Comparison of ENCODE assay signal across 15 cellular contexts in genomic region chr2:106140091-106140490, GRCh38. TPM values are rescaled to one million over a fixed set of nuclear protein-coding genes. Genes with fewer than 3 reads are reported as not detected.
DNase-seq lines count a peak whose midpoint lies in the region; ATAC-seq and TF ChIP-seq lines count a peak whose summit lies in the region.
"Had no signal": no experiment of that assay in that cellular context is flagged by ENCODE, and none has a peak within 500 bp of the region (broad histone marks: within the 10 kb centered on the region; RNA-seq: fewer than 3 reads in every experiment).

No MANE protein-coding gene starts in this region.

- CTCF ChIA-PET in activated CD4-positive, alpha-beta T cell treated with anti-CD3 and anti-CD28 coated beads, Interleukin-2, amount 10 ng/mL, durations not matched to agents 7 days and 5 days (lab: Charles Lee): interaction anchor here (1.2 to 1.4 kb wide), 5 partner anchors 10 to 49 kb away, joined by 3 to 4 read pairs (median 3); no protein-coding TSS in a partner anchor
- CTCF ChIA-PET in Caco-2 (lab: Charles Lee): no interaction called here

- peaks cover 14% of the 10 kb centered on the region; the same call in 1 of the 2 replicates for H3K4me1 ChIP-seq in GM23338 (ENCODE audit: insufficient read depth)
- no peaks in the 10 kb centered on the region for H3K4me1 ChIP-seq in Caco-2
- H3K4me1 ChIP-seq: A549 had no signal

- H3K4me3 Mint-ChIP-seq in activated CD4-positive, alpha-beta T cell treated with anti-CD3 and anti-CD28 coated beads, Interleukin-2, amount 10 ng/mL, durations not matched to agents 7 days and 5 days: no peak overlapping the region
- no peak overlapping the region for H3K4me3 Mint-ChIP-seq in GM23338
- no peak overlapping the region for H3K4me3 Mint-ChIP-seq in central memory CD8-positive, alpha-beta T cell
- H3K4me3 Mint-ChIP-seq in stimulated activated effector memory CD8-positive, alpha-beta T cell treated with anti-CD3 and anti-CD28 coated beads, Interleukin-12 subunit alpha, Interleukin-12 subunit beta, amount 100 ng/mL, for 72 hours: peak overlapping the region; percentile 64
- H3K4me3 Mint-ChIP-seq in Caco-2 (ENCODE audit: unreplicated experiment): no peak overlapping the region

- peaks cover 66% of the 10 kb centered on the region for H3K4me1 Mint-ChIP-seq in activated CD4-positive, alpha-beta T cell treated with anti-CD3 and anti-CD28 coated beads, Interleukin-2, amount 10 ng/mL, durations not matched to agents 7 days and 5 days
- H3K4me1 Mint-ChIP-seq in GM23338 (peaks cover 31% of the 10 kb centered on the region), Caco-2 (ENCODE audit: low read depth, unreplicated experiment) (peaks cover 9% of the 10 kb centered on the region)
- H3K4me1 Mint-ChIP-seq in central memory CD8-positive, alpha-beta T cell: peaks cover 63% of the 10 kb centered on the region
- H3K4me1 Mint-ChIP-seq in stimulated activated effector memory CD8-positive, alpha-beta T cell treated with anti-CD3 and anti-CD28 coated beads, Interleukin-12 subunit alpha, Interleukin-12 subunit beta, amount 100 ng/mL, for 72 hours: peaks cover 64% of the 10 kb centered on the region

- H3K27ac Mint-ChIP-seq in activated CD4-positive, alpha-beta T cell treated with anti-CD3 and anti-CD28 coated beads, Interleukin-2, amount 10 ng/mL, durations not matched to agents 7 days and 5 days: peak overlapping the region; percentile 89
- H3K27ac Mint-ChIP-seq in GM23338 (no peak overlapping the region; the same call in 1 of the 2 replicates), Caco-2 (ENCODE audit: unreplicated experiment) (no peak overlapping the region)
- H3K27ac Mint-ChIP-seq in central memory CD8-positive, alpha-beta T cell (ENCODE audit: low read depth): peak overlapping the region; percentile 94
- H3K27ac Mint-ChIP-seq in stimulated activated effector memory CD8-positive, alpha-beta T cell treated with anti-CD3 and anti-CD28 coated beads, Interleukin-12 subunit alpha, Interleukin-12 subunit beta, amount 100 ng/mL, for 72 hours: peak overlapping the region; percentile 48

- no peak overlapping the region for H3K4me3 ChIP-seq in GM23338
- H3K4me3 ChIP-seq in Caco-2 (ENCODE audit: low read depth, low read length): no peak overlapping the region
- H3K4me3 ChIP-seq: A549, lung had no signal

- peaks cover 65% of the 10 kb centered on the region for H3K79me2 ChIP-seq in GM23338 (replicated peaks; ENCODE audit: insufficient read depth)

- BruUV-seq in Caco-2 (replicated peaks; lab: Mats Ljungman, UMichigan): no TSS peak

- DNase-seq in activated CD4-positive, alpha-beta T cell treated with anti-CD3 and anti-CD28 coated beads, Interleukin-2, amount 10 ng/mL, durations not matched to agents 7 days and 5 days: no peak
- no peak for DNase-seq in activated CD4-positive, alpha-beta T cell treated with anti-CD3 and anti-CD28 coated beads for 4 hours
- no peak for DNase-seq in GM23338 (ENCODE audit: low spot score)
- no peak for DNase-seq in central memory CD8-positive, alpha-beta T cell (ENCODE audit: low spot score in 2 of 2)
- DNase-seq in stimulated activated effector memory CD8-positive, alpha-beta T cell treated with anti-CD3 and anti-CD28 coated beads, Interleukin-12 subunit alpha, Interleukin-12 subunit beta, amount 100 ng/mL, for 72 hours (ENCODE audit: low spot score in 2 of 2): no peak
- no peak for DNase-seq in RKO (ENCODE audit: low spot score)
- DNase-seq in DMS79 (lab: John Stamatoyannopoulos, UW): no peak
- no peak for DNase-seq in Caco-2
- DNase-seq: C1 segment of cervical spinal cord; islet precursor cell; NCI-H1417 treated with DMSO at 0.1 percent for 48 hours; NCI-H526; stimulated activated naive CD4-positive, alpha-beta T cell treated with Interleukin-2 at 50 U/mL for 16 hours had no signal

- TF ChIP-seq CTCF in GM23338 (conservative IDR thresholded peaks at IDR 0.05; ENCODE audit: low read depth in 2 of 2) (no peak), Caco-2 (IDR thresholded peaks at IDR 0.05; ENCODE audit: insufficient read depth in 1 of 2, low read depth in 1 of 2, low read length in 1 of 2, severe bottlenecking in 1 of 2, unreplicated experiment in 1 of 2) (no peak)

- H3K27ac ChIP-seq in GM23338 (ENCODE audit: low read depth): no peak overlapping the region
- H3K27ac ChIP-seq: A549 had no signal

- H3K36me3 ChIP-seq in GM23338 (ENCODE audit: insufficient read depth) (peaks cover 9% of the 10 kb centered on the region; the same call in 1 of the 2 replicates), Caco-2 (ENCODE audit: control insufficient read depth, insufficient read depth, low read length) (peaks cover 4% of the 10 kb centered on the region)

- no peaks in the 10 kb centered on the region for H3K9me2 ChIP-seq in GM23338 (ENCODE audit: insufficient read depth)

- POLR2A ChIA-PET in activated CD4-positive, alpha-beta T cell treated with anti-CD3 and anti-CD28 coated beads, Interleukin-2, amount 10 ng/mL, durations not matched to agents 7 days and 5 days (lab: Charles Lee): no interaction called here
- POLR2A ChIA-PET in Caco-2 (lab: Charles Lee): no interaction called here

- no peak overlapping the region for H3K4me2 ChIP-seq in GM23338
- H3K4me2 ChIP-seq: A549 had no signal

- no peaks in the 10 kb centered on the region for H3F3A ChIP-seq in GM23338 (replicated peaks; ENCODE audit: low read depth)

- peaks cover 14% of the 10 kb centered on the region; the same call in 1 of the 2 replicates for H4K20me1 ChIP-seq in GM23338 (replicated peaks; ENCODE audit: insufficient read depth)

- no peaks in the 10 kb centered on the region for H3K9me3 Mint-ChIP-seq in activated CD4-positive, alpha-beta T cell treated with anti-CD3 and anti-CD28 coated beads, Interleukin-2, amount 10 ng/mL, durations not matched to agents 7 days and 5 days
- H3K9me3 Mint-ChIP-seq in GM23338: peaks cover 4% of the 10 kb centered on the region; the same call in 1 of the 3 replicates
- no peaks in the 10 kb centered on the region for H3K9me3 Mint-ChIP-seq in central memory CD8-positive, alpha-beta T cell
- no peaks in the 10 kb centered on the region for H3K9me3 Mint-ChIP-seq in stimulated activated effector memory CD8-positive, alpha-beta T cell treated with anti-CD3 and anti-CD28 coated beads, Interleukin-12 subunit alpha, Interleukin-12 subunit beta, amount 100 ng/mL, for 72 hours
- H3K9me3 Mint-ChIP-seq in Caco-2 (ENCODE audit: unreplicated experiment): no peaks in the 10 kb centered on the region

- intact Hi-C loops in Caco-2 (cut with micrococcal nuclease; ENCODE audit: unreplicated experiment): no loop called here

- peak; percentile 59; the same call in 2 of the 3 replicates for ATAC-seq in GM23338
- ATAC-seq in central memory CD8-positive, alpha-beta T cell (replicated peaks; ENCODE audit: extremely low read depth, poor library complexity, severe bottlenecking): no peak
- ATAC-seq in stimulated activated effector memory CD8-positive, alpha-beta T cell treated with anti-CD3 and anti-CD28 coated beads, Interleukin-12 subunit alpha, Interleukin-12 subunit beta, amount 100 ng/mL, for 72 hours: no peak
- ATAC-seq: A549 had no signal

- no peak overlapping the region for H2AFZ ChIP-seq in GM23338

- H3K9me3 ChIP-seq in Caco-2: no peaks in the 10 kb centered on the region
- H3K9me3 ChIP-seq: A549 had no signal

- no peaks in the 10 kb centered on the region for H3K27me3 Mint-ChIP-seq in activated CD4-positive, alpha-beta T cell treated with anti-CD3 and anti-CD28 coated beads, Interleukin-2, amount 10 ng/mL, durations not matched to agents 7 days and 5 days
- H3K27me3 Mint-ChIP-seq in GM23338 (ENCODE audit: insufficient read depth, low read depth, poor library complexity): peaks cover 3% of the 10 kb centered on the region
- H3K27me3 Mint-ChIP-seq in central memory CD8-positive, alpha-beta T cell: no peaks in the 10 kb centered on the region
- no peaks in the 10 kb centered on the region for H3K27me3 Mint-ChIP-seq in Caco-2 (ENCODE audit: insufficient read depth, unreplicated experiment)

- H3K27me3 ChIP-seq in GM23338 (ENCODE audit: insufficient read depth) (no peaks in the 10 kb centered on the region), Caco-2 (replicated peaks; ENCODE audit: control insufficient read depth, insufficient read depth, low read length) (no peaks in the 10 kb centered on the region)

- H3K36me3 Mint-ChIP-seq in activated CD4-positive, alpha-beta T cell treated with anti-CD3 and anti-CD28 coated beads, Interleukin-2, amount 10 ng/mL, durations not matched to agents 7 days and 5 days (ENCODE audit: low read depth): peaks cover 61% of the 10 kb centered on the region
- H3K36me3 Mint-ChIP-seq in GM23338 (ENCODE audit: low read depth) (peaks cover 45% of the 10 kb centered on the region), Caco-2 (ENCODE audit: insufficient read depth, unreplicated experiment) (peaks cover 31% of the 10 kb centered on the region)
- H3K36me3 Mint-ChIP-seq in central memory CD8-positive, alpha-beta T cell (ENCODE audit: insufficient read depth): peaks cover 29% of the 10 kb centered on the region
- H3K36me3 Mint-ChIP-seq in stimulated activated effector memory CD8-positive, alpha-beta T cell treated with anti-CD3 and anti-CD28 coated beads, Interleukin-12 subunit alpha, Interleukin-12 subunit beta, amount 100 ng/mL, for 72 hours: peaks cover 58% of the 10 kb centered on the region

RNA-seq across cellular contexts. Expression of gene UXS1, which starts 54.0 kb away (rescaled TPM):
- 10 to 100 TPM; 77.6 to 85.0 TPM for total RNA-seq in activated CD4-positive, alpha-beta T cell treated with anti-CD3 and anti-CD28 coated beads, Interleukin-2, amount 10 ng/mL, durations not matched to agents 7 days and 5 days
- total RNA-seq in GM23338 (2014; rRNA removed; shearing (Covaris generic)): 50.2 and 131 TPM in 2 replicates
- polyA plus RNA-seq in GM23338 (2016; fragmentation: Nextera tagmentation; extraction: Ambion mirVana): 38.4 and 48.7 TPM in 2 replicates
- 71.5 and 72.7 TPM in 2 replicates for total RNA-seq in Caco-2 (2022)

Comparison
In these comparisons a context has a peak if more than half of its experiments do, and no peak if none do; other contexts are left out.
1. H3K27ac Mint-ChIP-seq: peak in activated CD4-positive, alpha-beta T cell treated with anti-CD3 and anti-CD28 coated beads, Interleukin-2, amount 10 ng/mL, durations not matched to agents 7 days and 5 days (single experiment), central memory CD8-positive, alpha-beta T cell (single experiment) and stimulated activated effector memory CD8-positive, alpha-beta T cell treated with anti-CD3 and anti-CD28 coated beads, Interleukin-12 subunit alpha, Interleukin-12 subunit beta, amount 100 ng/mL, for 72 hours (single experiment); none in GM23338 (single experiment) and Caco-2 (single experiment).